1 cellular context compared by ENCODE assay signal in the genomic region with DNA sequence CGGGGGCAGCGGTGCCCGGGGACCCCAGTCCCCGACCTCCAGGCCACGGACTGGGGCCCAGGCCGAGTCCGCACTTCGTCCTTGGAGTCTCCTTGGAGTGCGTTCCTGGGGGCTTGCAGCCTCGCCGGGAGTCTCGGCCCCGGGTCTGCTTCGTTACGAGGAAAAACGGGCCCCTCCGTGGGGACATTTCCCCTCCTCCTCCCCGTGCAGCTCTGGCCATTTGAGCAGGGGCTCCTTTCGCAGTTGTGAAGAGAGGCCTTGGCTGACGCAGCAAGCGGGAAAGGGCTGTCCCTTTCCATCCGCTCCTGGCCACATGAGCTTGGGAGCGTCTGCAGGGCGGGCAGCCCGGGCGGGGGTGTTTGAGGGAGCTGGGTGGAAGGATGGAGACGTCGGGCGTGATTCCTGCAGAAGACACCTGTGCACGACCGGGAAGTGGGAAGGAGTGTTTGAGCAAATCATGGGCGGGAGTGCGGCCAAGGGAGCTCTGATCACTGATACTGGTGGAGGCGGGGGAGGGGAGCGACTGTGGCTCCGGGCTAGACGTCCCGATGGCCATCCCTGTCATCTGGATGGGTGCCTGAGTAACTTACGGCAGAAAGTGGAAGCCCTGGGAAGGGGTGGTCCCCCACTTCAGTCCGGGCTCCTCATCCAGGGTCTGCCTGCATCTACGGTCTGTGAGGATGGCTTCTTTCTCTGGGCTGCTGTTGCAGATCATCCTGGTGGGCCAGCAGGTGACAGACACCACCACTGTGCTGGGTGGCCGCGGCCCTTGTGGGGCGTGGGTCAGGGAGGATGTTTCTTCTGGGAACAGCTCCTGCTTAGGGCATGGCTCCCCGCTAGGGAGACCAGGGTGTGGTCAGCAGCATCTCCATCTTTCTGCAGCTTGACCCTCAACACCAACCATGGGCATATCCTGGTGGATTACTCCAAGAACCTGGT.
A peak's percentile ranks its signal among the peaks of the same experiment; 100 is the strongest.
TF ChIP-seq lines count a peak whose summit lies in the region.

No MANE protein-coding gene starts in this region.

TF ChIP-seq in K562, 482 proteins besides CTCF, POLR2A, EP300 and RAD21 (continues in another document):
- TF ChIP-seq BCOR (IDR thresholded peaks at IDR 0.05): no peak
- TF ChIP-seq, protein P1, sequence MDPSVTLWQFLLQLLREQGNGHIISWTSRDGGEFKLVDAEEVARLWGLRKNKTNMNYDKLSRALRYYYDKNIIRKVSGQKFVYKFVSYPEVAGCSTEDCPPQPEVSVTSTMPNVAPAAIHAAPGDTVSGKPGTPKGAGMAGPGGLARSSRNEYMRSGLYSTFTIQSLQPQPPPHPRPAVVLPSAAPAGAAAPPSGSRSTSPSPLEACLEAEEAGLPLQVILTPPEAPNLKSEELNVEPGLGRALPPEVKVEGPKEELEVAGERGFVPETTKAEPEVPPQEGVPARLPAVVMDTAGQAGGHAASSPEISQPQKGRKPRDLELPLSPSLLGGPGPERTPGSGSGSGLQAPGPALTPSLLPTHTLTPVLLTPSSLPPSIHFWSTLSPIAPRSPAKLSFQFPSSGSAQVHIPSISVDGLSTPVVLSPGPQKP (CRISPR knock-in tag; IDR thresholded peaks at IDR 0.05): no peak
- TF ChIP-seq CBX5 (IDR thresholded peaks at IDR 0.05; ENCODE audit: borderline replicate concordance, low read depth): no peak
- TF ChIP-seq ZNF695 (CRISPR knock-in tag; IDR thresholded peaks at IDR 0.05): no peak
- TF ChIP-seq, protein P2, sequence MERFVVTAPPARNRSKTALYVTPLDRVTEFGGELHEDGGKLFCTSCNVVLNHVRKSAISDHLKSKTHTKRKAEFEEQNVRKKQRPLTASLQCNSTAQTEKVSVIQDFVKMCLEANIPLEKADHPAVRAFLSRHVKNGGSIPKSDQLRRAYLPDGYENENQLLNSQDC (CRISPR knock-in tag; IDR thresholded peaks at IDR 0.05): no peak
- no peak for TF ChIP-seq ZNF324 (CRISPR knock-in tag; IDR thresholded peaks at IDR 0.05)
- TF ChIP-seq, protein P3, sequence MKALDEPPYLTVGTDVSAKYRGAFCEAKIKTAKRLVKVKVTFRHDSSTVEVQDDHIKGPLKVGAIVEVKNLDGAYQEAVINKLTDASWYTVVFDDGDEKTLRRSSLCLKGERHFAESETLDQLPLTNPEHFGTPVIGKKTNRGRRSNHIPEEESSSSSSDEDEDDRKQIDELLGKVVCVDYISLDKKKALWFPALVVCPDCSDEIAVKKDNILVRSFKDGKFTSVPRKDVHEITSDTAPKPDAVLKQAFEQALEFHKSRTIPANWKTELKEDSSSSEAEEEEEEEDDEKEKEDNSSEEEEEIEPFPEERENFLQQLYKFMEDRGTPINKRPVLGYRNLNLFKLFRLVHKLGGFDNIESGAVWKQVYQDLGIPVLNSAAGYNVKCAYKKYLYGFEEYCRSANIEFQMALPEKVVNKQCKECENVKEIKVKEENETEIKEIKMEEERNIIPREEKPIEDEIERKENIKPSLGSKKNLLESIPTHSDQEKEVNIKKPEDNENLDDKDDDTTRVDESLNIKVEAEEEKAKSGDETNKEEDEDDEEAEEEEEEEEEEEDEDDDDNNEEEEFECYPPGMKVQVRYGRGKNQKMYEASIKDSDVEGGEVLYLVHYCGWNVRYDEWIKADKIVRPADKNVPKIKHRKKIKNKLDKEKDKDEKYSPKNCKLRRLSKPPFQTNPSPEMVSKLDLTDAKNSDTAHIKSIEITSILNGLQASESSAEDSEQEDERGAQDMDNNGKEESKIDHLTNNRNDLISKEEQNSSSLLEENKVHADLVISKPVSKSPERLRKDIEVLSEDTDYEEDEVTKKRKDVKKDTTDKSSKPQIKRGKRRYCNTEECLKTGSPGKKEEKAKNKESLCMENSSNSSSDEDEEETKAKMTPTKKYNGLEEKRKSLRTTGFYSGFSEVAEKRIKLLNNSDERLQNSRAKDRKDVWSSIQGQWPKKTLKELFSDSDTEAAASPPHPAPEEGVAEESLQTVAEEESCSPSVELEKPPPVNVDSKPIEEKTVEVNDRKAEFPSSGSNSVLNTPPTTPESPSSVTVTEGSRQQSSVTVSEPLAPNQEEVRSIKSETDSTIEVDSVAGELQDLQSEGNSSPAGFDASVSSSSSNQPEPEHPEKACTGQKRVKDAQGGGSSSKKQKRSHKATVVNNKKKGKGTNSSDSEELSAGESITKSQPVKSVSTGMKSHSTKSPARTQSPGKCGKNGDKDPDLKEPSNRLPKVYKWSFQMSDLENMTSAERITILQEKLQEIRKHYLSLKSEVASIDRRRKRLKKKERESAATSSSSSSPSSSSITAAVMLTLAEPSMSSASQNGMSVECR (CRISPR knock-in tag; IDR thresholded peaks at IDR 0.05): no peak
- TF ChIP-seq ZNF263 (CRISPR knock-in tag; IDR thresholded peaks at IDR 0.05; ENCODE audit: borderline replicate concordance): no peak
- TF ChIP-seq, protein P4, sequence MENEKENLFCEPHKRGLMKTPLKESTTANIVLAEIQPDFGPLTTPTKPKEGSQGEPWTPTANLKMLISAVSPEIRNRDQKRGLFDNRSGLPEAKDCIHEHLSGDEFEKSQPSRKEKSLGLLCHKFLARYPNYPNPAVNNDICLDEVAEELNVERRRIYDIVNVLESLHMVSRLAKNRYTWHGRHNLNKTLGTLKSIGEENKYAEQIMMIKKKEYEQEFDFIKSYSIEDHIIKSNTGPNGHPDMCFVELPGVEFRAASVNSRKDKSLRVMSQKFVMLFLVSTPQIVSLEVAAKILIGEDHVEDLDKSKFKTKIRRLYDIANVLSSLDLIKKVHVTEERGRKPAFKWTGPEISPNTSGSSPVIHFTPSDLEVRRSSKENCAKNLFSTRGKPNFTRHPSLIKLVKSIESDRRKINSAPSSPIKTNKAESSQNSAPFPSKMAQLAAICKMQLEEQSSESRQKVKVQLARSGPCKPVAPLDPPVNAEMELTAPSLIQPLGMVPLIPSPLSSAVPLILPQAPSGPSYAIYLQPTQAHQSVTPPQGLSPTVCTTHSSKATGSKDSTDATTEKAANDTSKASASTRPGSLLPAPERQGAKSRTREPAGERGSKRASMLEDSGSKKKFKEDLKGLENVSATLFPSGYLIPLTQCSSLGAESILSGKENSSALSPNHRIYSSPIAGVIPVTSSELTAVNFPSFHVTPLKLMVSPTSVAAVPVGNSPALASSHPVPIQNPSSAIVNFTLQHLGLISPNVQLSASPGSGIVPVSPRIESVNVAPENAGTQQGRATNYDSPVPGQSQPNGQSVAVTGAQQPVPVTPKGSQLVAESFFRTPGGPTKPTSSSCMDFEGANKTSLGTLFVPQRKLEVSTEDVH (IDR thresholded peaks at IDR 0.05; ENCODE audit: low read depth, partially characterized antibody): no peak
- TF ChIP-seq, protein P5, sequence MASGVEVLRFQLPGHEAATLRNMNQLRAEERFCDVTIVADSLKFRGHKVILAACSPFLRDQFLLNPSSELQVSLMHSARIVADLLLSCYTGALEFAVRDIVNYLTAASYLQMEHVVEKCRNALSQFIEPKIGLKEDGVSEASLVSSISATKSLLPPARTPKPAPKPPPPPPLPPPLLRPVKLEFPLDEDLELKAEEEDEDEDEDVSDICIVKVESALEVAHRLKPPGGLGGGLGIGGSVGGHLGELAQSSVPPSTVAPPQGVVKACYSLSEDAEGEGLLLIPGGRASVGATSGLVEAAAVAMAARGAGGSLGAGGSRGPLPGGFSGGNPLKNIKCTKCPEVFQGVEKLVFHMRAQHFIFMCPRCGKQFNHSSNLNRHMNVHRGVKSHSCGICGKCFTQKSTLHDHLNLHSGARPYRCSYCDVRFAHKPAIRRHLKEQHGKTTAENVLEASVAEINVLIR (CRISPR knock-in tag; IDR thresholded peaks at IDR 0.05): no peak
- TF ChIP-seq, protein P6, sequence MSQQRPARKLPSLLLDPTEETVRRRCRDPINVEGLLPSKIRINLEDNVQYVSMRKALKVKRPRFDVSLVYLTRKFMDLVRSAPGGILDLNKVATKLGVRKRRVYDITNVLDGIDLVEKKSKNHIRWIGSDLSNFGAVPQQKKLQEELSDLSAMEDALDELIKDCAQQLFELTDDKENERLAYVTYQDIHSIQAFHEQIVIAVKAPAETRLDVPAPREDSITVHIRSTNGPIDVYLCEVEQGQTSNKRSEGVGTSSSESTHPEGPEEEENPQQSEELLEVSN (IDR thresholded peaks at IDR 0.05; ENCODE audit: borderline replicate concordance in 1 of 2, extremely low read depth in 1 of 2, insufficient read depth in 1 of 2, insufficient read length in 1 of 2, low read depth in 1 of 2, low read length in 1 of 2, poor library complexity in 1 of 2, severe bottlenecking in 1 of 2): no peak
- TF ChIP-seq ATF7 (IDR thresholded peaks at IDR 0.05): no peak
- TF ChIP-seq, protein P7, sequence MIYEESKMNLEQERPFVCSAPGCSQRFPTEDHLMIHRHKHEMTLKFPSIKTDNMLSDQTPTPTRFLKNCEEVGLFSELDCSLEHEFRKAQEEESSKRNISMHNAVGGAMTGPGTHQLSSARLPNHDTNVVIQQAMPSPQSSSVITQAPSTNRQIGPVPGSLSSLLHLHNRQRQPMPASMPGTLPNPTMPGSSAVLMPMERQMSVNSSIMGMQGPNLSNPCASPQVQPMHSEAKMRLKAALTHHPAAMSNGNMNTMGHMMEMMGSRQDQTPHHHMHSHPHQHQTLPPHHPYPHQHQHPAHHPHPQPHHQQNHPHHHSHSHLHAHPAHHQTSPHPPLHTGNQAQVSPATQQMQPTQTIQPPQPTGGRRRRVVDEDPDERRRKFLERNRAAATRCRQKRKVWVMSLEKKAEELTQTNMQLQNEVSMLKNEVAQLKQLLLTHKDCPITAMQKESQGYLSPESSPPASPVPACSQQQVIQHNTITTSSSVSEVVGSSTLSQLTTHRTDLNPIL (CRISPR knock-in tag; IDR thresholded peaks at IDR 0.05): no peak
- TF ChIP-seq, protein P8, sequence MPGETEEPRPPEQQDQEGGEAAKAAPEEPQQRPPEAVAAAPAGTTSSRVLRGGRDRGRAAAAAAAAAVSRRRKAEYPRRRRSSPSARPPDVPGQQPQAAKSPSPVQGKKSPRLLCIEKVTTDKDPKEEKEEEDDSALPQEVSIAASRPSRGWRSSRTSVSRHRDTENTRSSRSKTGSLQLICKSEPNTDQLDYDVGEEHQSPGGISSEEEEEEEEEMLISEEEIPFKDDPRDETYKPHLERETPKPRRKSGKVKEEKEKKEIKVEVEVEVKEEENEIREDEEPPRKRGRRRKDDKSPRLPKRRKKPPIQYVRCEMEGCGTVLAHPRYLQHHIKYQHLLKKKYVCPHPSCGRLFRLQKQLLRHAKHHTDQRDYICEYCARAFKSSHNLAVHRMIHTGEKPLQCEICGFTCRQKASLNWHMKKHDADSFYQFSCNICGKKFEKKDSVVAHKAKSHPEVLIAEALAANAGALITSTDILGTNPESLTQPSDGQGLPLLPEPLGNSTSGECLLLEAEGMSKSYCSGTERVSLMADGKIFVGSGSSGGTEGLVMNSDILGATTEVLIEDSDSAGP (CRISPR knock-in tag; IDR thresholded peaks at IDR 0.05): no peak
- no peak for TF ChIP-seq GATAD2A (IDR thresholded peaks at IDR 0.05)
- TF ChIP-seq POLR2G (IDR thresholded peaks at IDR 0.05; ENCODE audit: low read depth, low read length): peak; percentile 47; the same call in 1 of the 2 replicates
- TF ChIP-seq, protein P9, sequence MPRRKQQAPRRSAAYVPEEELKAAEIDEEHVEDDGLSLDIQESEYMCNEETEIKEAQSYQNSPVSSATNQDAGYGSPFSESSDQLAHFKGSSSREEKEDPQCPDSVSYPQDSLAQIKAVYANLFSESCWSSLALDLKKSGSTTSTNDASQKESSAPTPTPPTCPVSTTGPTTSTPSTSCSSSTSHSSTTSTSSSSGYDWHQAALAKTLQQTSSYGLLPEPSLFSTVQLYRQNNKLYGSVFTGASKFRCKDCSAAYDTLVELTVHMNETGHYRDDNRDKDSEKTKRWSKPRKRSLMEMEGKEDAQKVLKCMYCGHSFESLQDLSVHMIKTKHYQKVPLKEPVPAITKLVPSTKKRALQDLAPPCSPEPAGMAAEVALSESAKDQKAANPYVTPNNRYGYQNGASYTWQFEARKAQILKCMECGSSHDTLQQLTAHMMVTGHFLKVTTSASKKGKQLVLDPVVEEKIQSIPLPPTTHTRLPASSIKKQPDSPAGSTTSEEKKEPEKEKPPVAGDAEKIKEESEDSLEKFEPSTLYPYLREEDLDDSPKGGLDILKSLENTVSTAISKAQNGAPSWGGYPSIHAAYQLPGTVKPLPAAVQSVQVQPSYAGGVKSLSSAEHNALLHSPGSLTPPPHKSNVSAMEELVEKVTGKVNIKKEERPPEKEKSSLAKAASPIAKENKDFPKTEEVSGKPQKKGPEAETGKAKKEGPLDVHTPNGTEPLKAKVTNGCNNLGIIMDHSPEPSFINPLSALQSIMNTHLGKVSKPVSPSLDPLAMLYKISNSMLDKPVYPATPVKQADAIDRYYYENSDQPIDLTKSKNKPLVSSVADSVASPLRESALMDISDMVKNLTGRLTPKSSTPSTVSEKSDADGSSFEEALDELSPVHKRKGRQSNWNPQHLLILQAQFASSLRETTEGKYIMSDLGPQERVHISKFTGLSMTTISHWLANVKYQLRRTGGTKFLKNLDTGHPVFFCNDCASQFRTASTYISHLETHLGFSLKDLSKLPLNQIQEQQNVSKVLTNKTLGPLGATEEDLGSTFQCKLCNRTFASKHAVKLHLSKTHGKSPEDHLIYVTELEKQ (CRISPR knock-in tag; IDR thresholded peaks at IDR 0.05): no peak
- peak in 1 of 2 experiments; percentile 59; a peak in 2 of 4 replicates for TF ChIP-seq HDAC1 (IDR thresholded peaks at IDR 0.05)
- no peak for TF ChIP-seq SP1 (CRISPR knock-in tag; IDR thresholded peaks at IDR 0.05)
- no peak for TF ChIP-seq ZKSCAN1 (IDR thresholded peaks at IDR 0.05; ENCODE audit: low read depth, low read length)
- TF ChIP-seq TFAM (CRISPR knock-in tag; conservative IDR thresholded peaks at IDR 0.05): no peak
- TF ChIP-seq MTA3 (IDR thresholded peaks at IDR 0.05; ENCODE audit: borderline replicate concordance): no peak
- TF ChIP-seq HNRNPH1 (optimal IDR thresholded peaks at IDR 0.05; ENCODE audit: low read depth, low read length): no peak
- no peak for TF ChIP-seq SREBF2 (CRISPR knock-in tag; IDR thresholded peaks at IDR 0.05)
- no peak for TF ChIP-seq JUN (IDR thresholded peaks at IDR 0.05; ENCODE audit: borderline replicate concordance, low read depth, low read length)
- no peak for TF ChIP-seq JUN (CRISPR knock-in tag; IDR thresholded peaks at IDR 0.05; ENCODE audit: borderline replicate concordance)
- TF ChIP-seq, protein P10, sequence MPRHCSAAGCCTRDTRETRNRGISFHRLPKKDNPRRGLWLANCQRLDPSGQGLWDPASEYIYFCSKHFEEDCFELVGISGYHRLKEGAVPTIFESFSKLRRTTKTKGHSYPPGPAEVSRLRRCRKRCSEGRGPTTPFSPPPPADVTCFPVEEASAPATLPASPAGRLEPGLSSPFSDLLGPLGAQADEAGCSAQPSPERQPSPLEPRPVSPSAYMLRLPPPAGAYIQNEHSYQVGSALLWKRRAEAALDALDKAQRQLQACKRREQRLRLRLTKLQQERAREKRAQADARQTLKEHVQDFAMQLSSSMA (CRISPR knock-in tag; IDR thresholded peaks at IDR 0.05): no peak
- TF ChIP-seq, protein P11, sequence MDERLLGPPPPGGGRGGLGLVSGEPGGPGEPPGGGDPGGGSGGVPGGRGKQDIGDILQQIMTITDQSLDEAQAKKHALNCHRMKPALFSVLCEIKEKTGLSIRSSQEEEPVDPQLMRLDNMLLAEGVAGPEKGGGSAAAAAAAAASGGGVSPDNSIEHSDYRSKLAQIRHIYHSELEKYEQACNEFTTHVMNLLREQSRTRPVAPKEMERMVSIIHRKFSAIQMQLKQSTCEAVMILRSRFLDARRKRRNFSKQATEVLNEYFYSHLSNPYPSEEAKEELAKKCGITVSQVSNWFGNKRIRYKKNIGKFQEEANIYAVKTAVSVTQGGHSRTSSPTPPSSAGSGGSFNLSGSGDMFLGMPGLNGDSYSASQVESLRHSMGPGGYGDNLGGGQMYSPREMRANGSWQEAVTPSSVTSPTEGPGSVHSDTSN (CRISPR knock-in tag; IDR thresholded peaks at IDR 0.05; ENCODE audit: low read depth): no peak
- TF ChIP-seq, protein P11 (tag; conservative IDR thresholded peaks at IDR 0.05; ENCODE audit: low read depth): no peak
- no peak for TF ChIP-seq PHF20 (IDR thresholded peaks at IDR 0.05; ENCODE audit: partially characterized antibody)
